28 cellular contexts compared by ENCODE assay signal in genomic region chr12:95014554-95014953, GRCh38.
"Had no signal": no experiment of that assay in that cellular context is flagged by ENCODE, and none has a peak within 500 bp of the region (broad histone marks: within the 10 kb centered on the region; RNA-seq: fewer than 3 reads in every experiment).

No MANE protein-coding gene starts in this region.

- H3K27me3 ChIP-seq: Peyer's patch had no signal

- H3K4me3 Mint-ChIP-seq: activated CD4-positive, alpha-beta T cell treated with anti-CD3 and anti-CD28 coated beads, Interleukin-2, amount 10 ng/mL, durations not matched to agents 24 days and 14 days; activated CD8-positive, alpha-beta T cell treated with anti-CD3 and anti-CD28 coated beads for 36 hours; activated naive CD4-positive, alpha-beta T cell treated with anti-CD3 and anti-CD28 coated beads, Interleukin-2, amount 10 ng/mL, durations not matched to agents 7 days and 5 days; activated naive CD8-positive, alpha-beta T cell; activated naive CD8-positive, alpha-beta T cell treated with anti-CD3 and anti-CD28 coated beads, Interleukin-2, amount 50 U/mL, for 24 hours; activated T-cell treated with anti-CD3 and anti-CD28 coated beads, Interleukin-2, amount 50 U/mL, for 4 hours; activated T-helper 1 cell treated with anti-CD3 and anti-CD28 coated beads, Interleukin-12 subunit alpha, Interleukin-12 subunit beta, Interleukin-2, Interleukin-4 antibody, amounts not matched to agents 30 ng/mL and 10 ng/mL and 1 ng/mL, durations not matched to agents 14 hours and 24 hours and 36 hours; brain had no signal

- H3K27ac Mint-ChIP-seq: activated CD4-positive, alpha-beta T cell treated with anti-CD3 and anti-CD28 coated beads, Interleukin-2, amount 10 ng/mL, durations not matched to agents 24 days and 14 days; activated CD8-positive, alpha-beta T cell treated with anti-CD3 and anti-CD28 coated beads for 36 hours; activated naive CD4-positive, alpha-beta T cell treated with anti-CD3 and anti-CD28 coated beads, Interleukin-2, amount 10 ng/mL, durations not matched to agents 7 days and 5 days; activated naive CD8-positive, alpha-beta T cell; activated naive CD8-positive, alpha-beta T cell treated with anti-CD3 and anti-CD28 coated beads, Interleukin-2, amount 50 U/mL, for 24 hours; activated T-helper 1 cell treated with anti-CD3 and anti-CD28 coated beads, Interleukin-12 subunit alpha, Interleukin-12 subunit beta, Interleukin-2, Interleukin-4 antibody, amounts not matched to agents 30 ng/mL and 10 ng/mL and 1 ng/mL, durations not matched to agents 14 hours and 24 hours and 36 hours; brain had no signal

- H3K4me1 Mint-ChIP-seq: activated CD4-positive, alpha-beta T cell treated with anti-CD3 and anti-CD28 coated beads, Interleukin-2, amount 10 ng/mL, durations not matched to agents 24 days and 14 days; activated naive CD4-positive, alpha-beta T cell treated with anti-CD3 and anti-CD28 coated beads, Interleukin-2, amount 10 ng/mL, durations not matched to agents 7 days and 5 days; activated naive CD8-positive, alpha-beta T cell treated with anti-CD3 and anti-CD28 coated beads, Interleukin-2, amount 50 U/mL, for 24 hours; brain had no signal

- H3K9me3 Mint-ChIP-seq: activated naive CD4-positive, alpha-beta T cell treated with anti-CD3 and anti-CD28 coated beads, Interleukin-2, amount 10 ng/mL, durations not matched to agents 7 days and 5 days had no signal

- H3K27me3 Mint-ChIP-seq: activated CD4-positive, alpha-beta T cell treated with anti-CD3 and anti-CD28 coated beads, Interleukin-2, amount 10 ng/mL, durations not matched to agents 24 days and 14 days; activated CD8-positive, alpha-beta T cell treated with anti-CD3 and anti-CD28 coated beads for 36 hours; activated naive CD8-positive, alpha-beta T cell; activated naive CD8-positive, alpha-beta T cell treated with anti-CD3 and anti-CD28 coated beads, Interleukin-2, amount 50 U/mL, for 24 hours had no signal

- DNase-seq: activated CD4-positive, alpha-beta T cell treated with anti-CD3 and anti-CD28 coated beads, Interleukin-2, amount 10 ng/mL, durations not matched to agents 24 days and 14 days; activated CD4-positive, alpha-beta T cell treated with anti-CD3 and anti-CD28 coated beads, Interleukin-2, amount 50 U/mL, for 4 hours; activated CD8-positive, alpha-beta T cell treated with anti-CD3 and anti-CD28 coated beads for 36 hours; activated naive CD4-positive, alpha-beta T cell treated with anti-CD3 and anti-CD28 coated beads, Interleukin-2, amount 10 ng/mL, durations not matched to agents 7 days and 5 days; activated naive CD8-positive, alpha-beta T cell treated with anti-CD3 and anti-CD28 coated beads, Interleukin-2, amount 50 U/mL, for 24 hours; activated T-cell treated with anti-CD3 and anti-CD28 coated beads, Interleukin-2, amount 50 U/mL, for 4 hours; anterior cingulate cortex; caudate nucleus; cerebellar nuclear complex; NCI-H1092 treated with DMSO at 0.1 percent for 48 hours; NCI-H1417; NCI-H146; NCI-H187; NCI-H2029 treated with DMSO at 0.1 percent for 48 hours; NCI-H2107; NCI-H2171; NCI-H510A; NCI-H526; NCI-H748 treated with DMSO at 0.1 percent for 48 hours; NK-92 treated with Interleukin-12 subunit alpha and Interleukin-12 subunit beta, amount 100 ng/mL, for 24 hours; PC-3; Peyer's patch; RPMI8226; SHP77 treated with DMSO at 0.1 percent for 48 hours; T1000 had no signal

- H3K36me3 ChIP-seq: Peyer's patch had no signal

- ATAC-seq: activated CD8-positive, alpha-beta T cell treated with anti-CD3 and anti-CD28 coated beads for 36 hours; activated naive CD8-positive, alpha-beta T cell treated with anti-CD3 and anti-CD28 coated beads, Interleukin-2, amount 50 U/mL, for 24 hours; activated T-cell treated with anti-CD3 and anti-CD28 coated beads, Interleukin-2, amount 50 U/mL, for 4 hours; PC-3 had no signal

- H3K27ac ChIP-seq: Peyer's patch had no signal

- H3K4me1 ChIP-seq: Peyer's patch had no signal

- H3K4me3 ChIP-seq: Peyer's patch had no signal
